In the genomic region with DNA sequence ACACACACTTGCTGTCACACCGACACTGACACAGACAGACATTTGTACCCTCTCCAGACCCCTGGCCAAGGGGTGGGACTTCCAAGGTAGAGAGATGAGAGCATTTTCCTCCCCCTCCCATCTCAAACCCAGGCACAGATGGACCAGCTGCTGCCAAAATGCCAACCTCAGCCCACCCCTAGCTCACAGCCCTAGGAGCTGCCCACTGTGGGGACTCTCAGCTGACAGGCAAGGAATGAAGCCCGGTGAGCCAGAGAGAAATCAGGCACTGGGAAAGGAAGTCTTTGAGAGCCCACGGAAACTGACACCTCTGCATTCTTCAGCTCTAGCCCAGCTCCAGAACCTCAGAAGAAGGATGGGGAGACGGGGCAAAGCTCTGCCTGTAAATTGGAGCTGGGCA, we compare ENCODE assay signal across 20 cellular contexts. TPM values are rescaled to one million over a fixed set of nuclear protein-coding genes. Genes with fewer than 3 reads are reported as not detected.
DNase-seq lines count a peak whose midpoint lies in the region; ATAC-seq and TF ChIP-seq lines count a peak whose summit lies in the region.
"Had no signal": no experiment of that assay in that cellular context is flagged by ENCODE, and none has a peak within 500 bp of the region (broad histone marks: within the 10 kb centered on the region; RNA-seq: fewer than 3 reads in every experiment).

No MANE protein-coding gene starts in this region.

- no peaks in the 10 kb centered on the region for H3K27me3 ChIP-seq in mammary epithelial cell (ENCODE audit: insufficient read depth, low read length)

- dilution Hi-C loops in mammary epithelial cell (cut with HindIII; ENCODE audit: low sequenced_read_pairs), result no loop called here

- H3K27ac ChIP-seq in mammary epithelial cell (ENCODE audit: insufficient read depth, low read depth, low read length), result no peak overlapping the region
- H3K27ac ChIP-seq: C4-2B, esophagus squamous epithelium, neutrophil, tibial nerve had no signal

- no peak overlapping the region for H2AFZ ChIP-seq in mammary epithelial cell (ENCODE audit: low read depth, low read length)

- H3K36me3 ChIP-seq in mammary epithelial cell (ENCODE audit: insufficient read depth, low read length), result no peaks in the 10 kb centered on the region
- H3K36me3 ChIP-seq: esophagus squamous epithelium, neutrophil had no signal

- BruUV-seq in mammary epithelial cell (replicated peaks; lab: Mats Ljungman, UMichigan), result no TSS peak
- no TSS peak for BruUV-seq in MCF 10A (replicated peaks; lab: Mats Ljungman, UMichigan)

- H3K27ac Mint-ChIP-seq in MCF 10A (ENCODE audit: low read depth, unreplicated experiment), result no peak overlapping the region
- H3K27ac Mint-ChIP-seq in type B pancreatic cell, result peak overlapping the region; percentile 92
- H3K27ac Mint-ChIP-seq: stimulated activated naive B cell treated with anti-CD40 and anti-IgM and Interleukin-4, amounts not matched to agents 10 μg/mL and 1 μg/mL and 100 μg/mL, for 72 hours had no signal

- POLR2A ChIA-PET in MCF 10A (lab: Yijun Ruan, JAX), result interaction anchor here (0.5 to 1.3 kb wide), 5 partner anchors 13 to 499 kb away, joined by 3 to 5 read pairs (median 4); a partner anchor contains a TSS

- no peak overlapping the region for H3K9ac ChIP-seq in mammary epithelial cell (ENCODE audit: insufficient read depth, low read length)

- H3K4me2 ChIP-seq in mammary epithelial cell (ENCODE audit: insufficient read depth, low read depth, low read length), result peak overlapping the region; percentile 95

- peaks cover 40% of the 10 kb centered on the region for H3K4me1 Mint-ChIP-seq in MCF 10A (ENCODE audit: insufficient read depth, unreplicated experiment)
- peaks cover 40% of the 10 kb centered on the region for H3K4me1 Mint-ChIP-seq in type B pancreatic cell (ENCODE audit: unreplicated experiment)

- H3K27me3 Mint-ChIP-seq in MCF 10A (ENCODE audit: insufficient read depth, unreplicated experiment), result no peaks in the 10 kb centered on the region
- H3K27me3 Mint-ChIP-seq in type B pancreatic cell, result peaks cover 59% of the 10 kb centered on the region

- no peaks in the 10 kb centered on the region for H4K20me1 ChIP-seq in mammary epithelial cell (ENCODE audit: insufficient read depth, low read length)

- peaks cover 48% of the 10 kb centered on the region for H3K79me2 ChIP-seq in mammary epithelial cell (ENCODE audit: insufficient read depth, low read length)

- in situ Hi-C loops in mammary epithelial cell (cut with MboI; ENCODE audit: low sequenced_read_pairs in 2 of 2), result no loop called here

- H3K4me3 ChIP-seq in mammary epithelial cell (replicated peaks in 1 of 3; ENCODE audit: insufficient read depth in 1 of 3, low read depth in 2 of 3, low read length in 3 of 3), result no peak overlapping the region
- H3K4me3 ChIP-seq: esophagus squamous epithelium, tibial nerve had no signal

- no peaks in the 10 kb centered on the region for H3K9me3 Mint-ChIP-seq in MCF 10A (ENCODE audit: unreplicated experiment)
- H3K9me3 Mint-ChIP-seq in type B pancreatic cell, result no peaks in the 10 kb centered on the region
- H3K9me3 Mint-ChIP-seq: stimulated activated naive B cell treated with anti-CD40 and anti-IgM and Interleukin-4, amounts not matched to agents 10 μg/mL and 1 μg/mL and 100 μg/mL, for 72 hours had no signal

- peaks cover 5% of the 10 kb centered on the region for H3K36me3 Mint-ChIP-seq in MCF 10A (ENCODE audit: insufficient read depth, unreplicated experiment)
- H3K36me3 Mint-ChIP-seq in type B pancreatic cell, result peaks cover 4% of the 10 kb centered on the region

- TF ChIP-seq CTCF in mammary epithelial cell (conservative IDR thresholded peaks at IDR 0.05 in 1 of 2, IDR thresholded peaks at IDR 0.05 in 1 of 2; ENCODE audit: extremely low read depth in 1 of 2, insufficient read depth in 1 of 2, low read depth in 1 of 2, low read length in 2 of 2), result no peak
- TF ChIP-seq CTCF in MCF 10A (IDR thresholded peaks at IDR 0.05; ENCODE audit: unreplicated experiment), result no peak
- TF ChIP-seq CTCF in type B pancreatic cell (conservative IDR thresholded peaks at IDR 0.05), result no peak

- H3K4me3 Mint-ChIP-seq in MCF 10A (ENCODE audit: unreplicated experiment), result no peak overlapping the region
- peak overlapping the region; percentile 88 for H3K4me3 Mint-ChIP-seq in type B pancreatic cell
- H3K4me3 Mint-ChIP-seq: stimulated activated naive B cell treated with anti-CD40 and anti-IgM and Interleukin-4, amounts not matched to agents 10 μg/mL and 1 μg/mL and 100 μg/mL, for 72 hours had no signal

- intact Hi-C loops in mammary epithelial cell (cut with micrococcal nuclease), result no loop called here
- intact Hi-C loops in MCF 10A (cut with micrococcal nuclease), result no loop called here

- H3K4me1 ChIP-seq in mammary epithelial cell (ENCODE audit: insufficient read depth, low read length), result peaks cover 32% of the 10 kb centered on the region

- 66% methylated on average over 4 of the region's 4 CpGs for WGBS in mammary epithelial cell (ENCODE audit: low coverage, missing lambda C conversion rate)

- CTCF ChIA-PET in mammary epithelial cell (lab: Charles Lee; ENCODE audit: low non-redundant PET), result no interaction called here
- CTCF ChIA-PET in MCF 10A (lab: Yijun Ruan, JAX), result interaction anchor here (0.6 to 0.7 kb wide), 2 partner anchors 130 to 506 kb away, joined by 3 read pairs; no protein-coding TSS in a partner anchor

- ATAC-seq in HG03280 (IDR thresholded peaks at IDR 0.05; ENCODE audit: unreplicated experiment) (no peak), HG02938 (IDR thresholded peaks at IDR 0.05; ENCODE audit: unreplicated experiment) (no peak)
- ATAC-seq: K562; stimulated activated naive B cell treated with anti-CD40 and anti-IgM and Interleukin-4, amounts not matched to agents 10 μg/mL and 1 μg/mL and 100 μg/mL, for 72 hours had no signal

- H3K9me3 ChIP-seq in mammary epithelial cell (replicated peaks; ENCODE audit: insufficient read depth, low read length), result no peaks in the 10 kb centered on the region
- H3K9me3 ChIP-seq: esophagus squamous epithelium, neutrophil, tibial nerve had no signal

- no peak for DNase-seq in mammary epithelial cell
- DNase-seq in MCF 10A (ENCODE audit: unreplicated experiment), result no peak
- peak; percentile 24 for DNase-seq in iris pigment epithelial cell (ENCODE audit: low read depth)
- DNase-seq in type B pancreatic cell (ENCODE audit: extremely low spot score, unreplicated experiment), result no peak
- no peak for DNase-seq in NCI-H1092 treated with DMSO at 0.1 percent for 48 hours (lab: John Stamatoyannopoulos, UW)
- DNase-seq: activated CD4-positive, CD25-positive, alpha-beta regulatory T cell treated with anti-CD3 and anti-CD28 coated beads, Interleukin-2, amount 50 U/mL, for 72 hours; DMS153; esophagus squamous epithelium; midbrain; NCI-H1092; NCI-H526 treated with DMSO at 0.1 percent for 48 hours; stimulated activated naive B cell treated with anti-CD40 and anti-IgM and Interleukin-4, amounts not matched to agents 10 μg/mL and 1 μg/mL and 100 μg/mL, for 72 hours; T1000 had no signal

TF ChIP-seq in PFSK-1, 5 proteins besides CTCF, POLR2A, EP300 and RAD21:
- TF ChIP-seq FOXP2 (optimal IDR thresholded peaks at IDR 0.05; ENCODE audit: borderline replicate concordance, extremely low read depth, extremely low read length, insufficient read depth) (no peak), SIN3A (IDR thresholded peaks at IDR 0.05; ENCODE audit: borderline replicate concordance, insufficient read depth, low read length) (no peak), POLR2AphosphoS5 (IDR thresholded peaks at IDR 0.05; ENCODE audit: low read depth, low read length) (peak; percentile 63), TAF1 (IDR thresholded peaks at IDR 0.05; ENCODE audit: borderline replicate concordance, insufficient read depth, low read length) (0 out of 2 replicates have a peak, but pooled peaks have one; percentile 2)
- TF ChIP-seq, protein P1, sequence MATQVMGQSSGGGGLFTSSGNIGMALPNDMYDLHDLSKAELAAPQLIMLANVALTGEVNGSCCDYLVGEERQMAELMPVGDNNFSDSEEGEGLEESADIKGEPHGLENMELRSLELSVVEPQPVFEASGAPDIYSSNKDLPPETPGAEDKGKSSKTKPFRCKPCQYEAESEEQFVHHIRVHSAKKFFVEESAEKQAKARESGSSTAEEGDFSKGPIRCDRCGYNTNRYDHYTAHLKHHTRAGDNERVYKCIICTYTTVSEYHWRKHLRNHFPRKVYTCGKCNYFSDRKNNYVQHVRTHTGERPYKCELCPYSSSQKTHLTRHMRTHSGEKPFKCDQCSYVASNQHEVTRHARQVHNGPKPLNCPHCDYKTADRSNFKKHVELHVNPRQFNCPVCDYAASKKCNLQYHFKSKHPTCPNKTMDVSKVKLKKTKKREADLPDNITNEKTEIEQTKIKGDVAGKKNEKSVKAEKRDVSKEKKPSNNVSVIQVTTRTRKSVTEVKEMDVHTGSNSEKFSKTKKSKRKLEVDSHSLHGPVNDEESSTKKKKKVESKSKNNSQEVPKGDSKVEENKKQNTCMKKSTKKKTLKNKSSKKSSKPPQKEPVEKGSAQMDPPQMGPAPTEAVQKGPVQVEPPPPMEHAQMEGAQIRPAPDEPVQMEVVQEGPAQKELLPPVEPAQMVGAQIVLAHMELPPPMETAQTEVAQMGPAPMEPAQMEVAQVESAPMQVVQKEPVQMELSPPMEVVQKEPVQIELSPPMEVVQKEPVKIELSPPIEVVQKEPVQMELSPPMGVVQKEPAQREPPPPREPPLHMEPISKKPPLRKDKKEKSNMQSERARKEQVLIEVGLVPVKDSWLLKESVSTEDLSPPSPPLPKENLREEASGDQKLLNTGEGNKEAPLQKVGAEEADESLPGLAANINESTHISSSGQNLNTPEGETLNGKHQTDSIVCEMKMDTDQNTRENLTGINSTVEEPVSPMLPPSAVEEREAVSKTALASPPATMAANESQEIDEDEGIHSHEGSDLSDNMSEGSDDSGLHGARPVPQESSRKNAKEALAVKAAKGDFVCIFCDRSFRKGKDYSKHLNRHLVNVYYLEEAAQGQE (IDR thresholded peaks at IDR 0.05; ENCODE audit: insufficient read depth in 1 of 2, low read depth in 2 of 2, low read length in 2 of 2), result no peak

RNA-seq across cellular contexts. Expression of a gene that starts 2.8 kb away (rescaled TPM):
- total RNA-seq in mammary epithelial cell (10 to 100 TPM; 10.2 to 46.0 TPM), MCF 10A (2022) (23.5 and 31.6 TPM in 2 replicates), type B pancreatic cell (ENCODE audit: low replicate concordance) (18.3 and 28.2 TPM in 2 replicates)
- 34.1 TPM for polyA plus RNA-seq in mammary epithelial cell
- polyA minus RNA-seq in mammary epithelial cell, result 21.1 TPM
- polyA plus RNA-seq in PFSK-1 (2012; ENCODE audit: insufficient read length, low read depth), result 1,977 TPM

RNA-seq across cellular contexts. Expression of a gene that starts 59.5 kb away (rescaled TPM):
- 10 to 100 TPM; 41.3 to 58.8 TPM for total RNA-seq in mammary epithelial cell
- 28.5 TPM for polyA plus RNA-seq in mammary epithelial cell
- polyA minus RNA-seq in mammary epithelial cell, result 87.8 TPM
- total RNA-seq in MCF 10A (2022), result 56.9 and 62.1 TPM in 2 replicates
- polyA plus RNA-seq in PFSK-1 (2012; ENCODE audit: insufficient read length, low read depth), result 34.0 TPM
- 50.1 and 56.8 TPM in 2 replicates for total RNA-seq in type B pancreatic cell (ENCODE audit: low replicate concordance)
